ENCODE assay signal across 8 cellular contexts in genomic region chr18:48827321-48828200, GRCh38.
DNase-seq lines count a peak whose midpoint lies in the region; ATAC-seq, FAIRE-seq and TF ChIP-seq lines count a peak whose summit lies in the region.

No MANE protein-coding gene starts in this region.

- H3K9me3 ChIP-seq in endothelial cell of umbilical vein (replicated peaks; ENCODE audit: control insufficient read depth, insufficient read depth, low read length) (no peaks in the 10 kb centered on the region), neural progenitor cell (ENCODE audit: low read depth) (no peaks in the 10 kb centered on the region)

- no peaks in the 10 kb centered on the region for H3K36me3 ChIP-seq in endothelial cell of umbilical vein (ENCODE audit: control insufficient read depth in 2 of 2, extremely low read depth in 1 of 2, insufficient read depth in 2 of 2, low read length in 2 of 2)
- no peaks in the 10 kb centered on the region for H3K36me3 ChIP-seq in neural progenitor cell

- H3K27ac ChIP-seq in endothelial cell of umbilical vein (ENCODE audit: insufficient read depth, low read depth, low read length) (no peak overlapping the region), neural progenitor cell (peak overlapping the region; percentile 83)

- TF ChIP-seq POLR2A in endothelial cell of umbilical vein (IDR thresholded peaks at IDR 0.05; ENCODE audit: low read depth, low read length) = no peak

- H3K27ac Mint-ChIP-seq in neural progenitor cell = peak overlapping the region; percentile 100

- peaks cover 81% of the 10 kb centered on the region for H3K4me1 Mint-ChIP-seq in neural progenitor cell

- H3K4me1 ChIP-seq in endothelial cell of umbilical vein (ENCODE audit: control insufficient read depth, extremely low read depth, insufficient read depth, low read length) (peaks cover 30% of the 10 kb centered on the region), neural progenitor cell (peaks cover 50% of the 10 kb centered on the region)

- peak; percentile 42 for FAIRE-seq in endothelial cell of umbilical vein (lab: Jason Lieb, UNC)

- peaks cover 6% of the 10 kb centered on the region for H3K27me3 Mint-ChIP-seq in neural progenitor cell (ENCODE audit: insufficient read depth, low read depth)

- dilution Hi-C loops in endothelial cell of umbilical vein (cut with MboI; ENCODE audit: extremely low pct_ligation_motif_present, low sequenced_read_pairs) = no loop called here

- H3K9me3 Mint-ChIP-seq in neural progenitor cell = peaks cover 14% of the 10 kb centered on the region

- POLR2A ChIA-PET in endothelial cell of umbilical vein (lab: Charles Lee) = interaction anchor here (0.6 to 1.2 kb wide), 2 partner anchors 17 to 125 kb away, joined by 3 to 5 read pairs; no protein-coding TSS in a partner anchor

- H3K9me1 ChIP-seq in endothelial cell of umbilical vein (replicated peaks; ENCODE audit: control insufficient read depth, extremely low read depth, insufficient read depth, low read length) = no peaks in the 10 kb centered on the region

- BruUV-seq in endothelial cell of umbilical vein (replicated peaks; lab: Mats Ljungman, UMichigan) = no TSS peak

- no peak for ATAC-seq in HG02840 (IDR thresholded peaks at IDR 0.05; ENCODE audit: low FRiP score, unreplicated experiment)

- DNase-seq in G401 (ENCODE audit: low spot score) = peak; percentile 68
- peak; percentile 84 for DNase-seq in NCI-H748 (lab: John Stamatoyannopoulos, UW; ENCODE audit: unreplicated experiment)
- peak; percentile 70 for DNase-seq in endothelial cell of umbilical vein (ENCODE audit: low read depth, low spot score)
- peak; percentile 90 for DNase-seq in neural progenitor cell (ENCODE audit: low spot score)
- DNase-seq in stimulated activated CD4-positive, alpha-beta T cell treated with anti-CD3 and anti-CD28 coated beads, Interleukin-12 subunit alpha, Interleukin-12 subunit beta, amount 100 ng/mL, for 4 hours = no peak
- no peak for DNase-seq in NK-92 treated with Interleukin-12 subunit alpha and Interleukin-12 subunit beta, amount 100 ng/mL, for 24 hours (lab: John Stamatoyannopoulos, UW)
- no peak for DNase-seq in GF-D8 (lab: John Stamatoyannopoulos, UW)

- H3K4me2 ChIP-seq in endothelial cell of umbilical vein (ENCODE audit: insufficient read depth, low read length) (no peak overlapping the region), neural progenitor cell (peak overlapping the region; percentile 60)

- in situ Hi-C loops in G401 (cut with HindIII; ENCODE audit: low sequenced_read_pairs) = no loop called here

- H3K27me3 ChIP-seq in endothelial cell of umbilical vein (ENCODE audit: control insufficient read depth in 2 of 2, insufficient read depth in 2 of 2, low read length in 2 of 2) = no peaks in the 10 kb centered on the region
- H3K27me3 ChIP-seq in neural progenitor cell = no peaks in the 10 kb centered on the region

- H4K20me1 ChIP-seq in endothelial cell of umbilical vein (replicated peaks; ENCODE audit: control insufficient read depth, extremely low read depth, insufficient read depth, low read length) (no peaks in the 10 kb centered on the region), neural progenitor cell (ENCODE audit: low read depth) (no peaks in the 10 kb centered on the region)

- intact Hi-C loops in endothelial cell of umbilical vein (cut with micrococcal nuclease) = loop anchor here (2.0 kb wide), 1 partner anchor 47 kb away; no protein-coding TSS in a partner anchor

- H3K36me3 Mint-ChIP-seq in neural progenitor cell = peaks cover 14% of the 10 kb centered on the region

- H2AFZ ChIP-seq in endothelial cell of umbilical vein (ENCODE audit: low read depth, low read length) = peak overlapping the region; percentile 13
- no peak overlapping the region for H2AFZ ChIP-seq in neural progenitor cell (replicated peaks)

- H3K4me3 Mint-ChIP-seq in neural progenitor cell = peak overlapping the region; percentile 86

- no peak overlapping the region for H3K9ac ChIP-seq in endothelial cell of umbilical vein (replicated peaks; ENCODE audit: extremely low read depth, insufficient read depth, low read length)
- no peak overlapping the region for H3K9ac ChIP-seq in neural progenitor cell

- peaks cover 37% of the 10 kb centered on the region for H3F3A ChIP-seq in neural progenitor cell (ENCODE audit: low read depth)

- CTCF ChIA-PET in endothelial cell of umbilical vein (lab: Charles Lee) = interaction anchor here (0.6 to 1.4 kb wide), 7 partner anchors 14 to 246 kb away, joined by 3 to 5 read pairs (median 3); no protein-coding TSS in a partner anchor

- TF ChIP-seq CTCF in endothelial cell of umbilical vein (IDR thresholded peaks at IDR 0.05; ENCODE audit: extremely low read depth in 1 of 2, insufficient read depth in 1 of 2, low read depth in 1 of 2, low read length in 2 of 2) (no peak), neural progenitor cell (IDR thresholded peaks at IDR 0.05) (no peak)

- H3K79me2 ChIP-seq in endothelial cell of umbilical vein (ENCODE audit: control insufficient read depth, insufficient read depth, low read length) = no peaks in the 10 kb centered on the region
- H3K79me2 ChIP-seq in neural progenitor cell (ENCODE audit: low read depth) = no peaks in the 10 kb centered on the region

- H3K4me3 ChIP-seq in endothelial cell of umbilical vein (replicated peaks in 1 of 3; ENCODE audit: insufficient read depth in 1 of 3, low read depth in 1 of 3, low read length in 3 of 3) (no peak overlapping the region), neural progenitor cell (peak overlapping the region; percentile 21)

TF ChIP-seq in endothelial cell of umbilical vein, 7 proteins besides CTCF, POLR2A, EP300 and RAD21:
- TF ChIP-seq MAX (IDR thresholded peaks at IDR 0.05; ENCODE audit: insufficient read depth, insufficient read length) (no peak), POLR2AphosphoS5 (IDR thresholded peaks at IDR 0.05; ENCODE audit: insufficient read depth, low read depth, low read length) (no peak), GATA2 (IDR thresholded peaks at IDR 0.05; ENCODE audit: insufficient read depth, insufficient read length, low read depth, low read length) (no peak), JUN (IDR thresholded peaks at IDR 0.05; ENCODE audit: borderline replicate concordance, insufficient read depth, insufficient read length, low read depth) (no peak), EZH2 (IDR thresholded peaks at IDR 0.05; ENCODE audit: borderline replicate concordance, low read depth, low read length, severe bottlenecking) (no peak), FOS (IDR thresholded peaks at IDR 0.05; ENCODE audit: borderline replicate concordance, insufficient read depth, low read length) (no peak), MYC (IDR thresholded peaks at IDR 0.05; ENCODE audit: low read depth, low read length) (no peak)

Comparison
In these comparisons a context has a peak if more than half of its experiments do, and no peak if none do; other contexts are left out.
1. DNase-seq: peak in G401 (single experiment), NCI-H748 (single experiment), endothelial cell of umbilical vein (single experiment) and neural progenitor cell (single experiment); none in stimulated activated CD4-positive, alpha-beta T cell treated with anti-CD3 and anti-CD28 coated beads, Interleukin-12 subunit alpha, Interleukin-12 subunit beta, amount 100 ng/mL, for 4 hours (single experiment), NK-92 treated with Interleukin-12 subunit alpha and Interleukin-12 subunit beta, amount 100 ng/mL, for 24 hours (single experiment) and GF-D8 (single experiment).